In genomic region chr1:164589961-164590507, GRCh38 we compare ENCODE assay signal across 2 cellular contexts.
TF ChIP-seq lines count a peak whose summit lies in the region.

No MANE protein-coding gene starts in this region.

TF ChIP-seq in GM23338, 12 proteins besides CTCF, POLR2A, EP300 and RAD21 (continued from another document):
- peak; percentile 11 for TF ChIP-seq REST (IDR thresholded peaks at IDR 0.05; ENCODE audit: unreplicated experiment)

TF ChIP-seq in WTC11, 78 proteins besides CTCF, POLR2A, EP300 and RAD21 (continued from another document):
- TF ChIP-seq, protein P1, sequence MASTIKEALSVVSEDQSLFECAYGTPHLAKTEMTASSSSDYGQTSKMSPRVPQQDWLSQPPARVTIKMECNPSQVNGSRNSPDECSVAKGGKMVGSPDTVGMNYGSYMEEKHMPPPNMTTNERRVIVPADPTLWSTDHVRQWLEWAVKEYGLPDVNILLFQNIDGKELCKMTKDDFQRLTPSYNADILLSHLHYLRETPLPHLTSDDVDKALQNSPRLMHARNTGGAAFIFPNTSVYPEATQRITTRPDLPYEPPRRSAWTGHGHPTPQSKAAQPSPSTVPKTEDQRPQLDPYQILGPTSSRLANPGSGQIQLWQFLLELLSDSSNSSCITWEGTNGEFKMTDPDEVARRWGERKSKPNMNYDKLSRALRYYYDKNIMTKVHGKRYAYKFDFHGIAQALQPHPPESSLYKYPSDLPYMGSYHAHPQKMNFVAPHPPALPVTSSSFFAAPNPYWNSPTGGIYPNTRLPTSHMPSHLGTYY (CRISPR knock-in tag; IDR thresholded peaks at IDR 0.05): no peak
- TF ChIP-seq ETV6 (CRISPR knock-in tag; IDR thresholded peaks at IDR 0.05): no peak
- TF ChIP-seq, protein P2, sequence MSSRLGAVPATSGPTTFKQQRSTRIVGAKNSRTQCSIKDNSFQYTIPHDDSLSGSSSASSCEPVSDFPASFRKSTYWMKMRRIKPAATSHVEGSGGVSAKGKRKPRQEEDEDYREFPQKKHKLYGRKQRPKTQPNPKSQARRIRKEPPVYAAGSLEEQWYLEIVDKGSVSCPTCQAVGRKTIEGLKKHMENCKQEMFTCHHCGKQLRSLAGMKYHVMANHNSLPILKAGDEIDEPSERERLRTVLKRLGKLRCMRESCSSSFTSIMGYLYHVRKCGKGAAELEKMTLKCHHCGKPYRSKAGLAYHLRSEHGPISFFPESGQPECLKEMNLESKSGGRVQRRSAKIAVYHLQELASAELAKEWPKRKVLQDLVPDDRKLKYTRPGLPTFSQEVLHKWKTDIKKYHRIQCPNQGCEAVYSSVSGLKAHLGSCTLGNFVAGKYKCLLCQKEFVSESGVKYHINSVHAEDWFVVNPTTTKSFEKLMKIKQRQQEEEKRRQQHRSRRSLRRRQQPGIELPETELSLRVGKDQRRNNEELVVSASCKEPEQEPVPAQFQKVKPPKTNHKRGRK (CRISPR knock-in tag; IDR thresholded peaks at IDR 0.05; ENCODE audit: borderline replicate concordance): no peak
- TF ChIP-seq GABPB1 (CRISPR knock-in tag; IDR thresholded peaks at IDR 0.05): no peak
- TF ChIP-seq NFYB (CRISPR knock-in tag; conservative IDR thresholded peaks at IDR 0.05; ENCODE audit: low read depth): no peak
- no peak for TF ChIP-seq ZNF317 (CRISPR knock-in tag; IDR thresholded peaks at IDR 0.05; ENCODE audit: borderline replicate concordance, low read depth)
- TF ChIP-seq RELA (CRISPR knock-in tag; IDR thresholded peaks at IDR 0.05; ENCODE audit: borderline replicate concordance): no peak
- no peak for TF ChIP-seq ZNF138 (CRISPR knock-in tag; conservative IDR thresholded peaks at IDR 0.05)
- TF ChIP-seq, protein P3, sequence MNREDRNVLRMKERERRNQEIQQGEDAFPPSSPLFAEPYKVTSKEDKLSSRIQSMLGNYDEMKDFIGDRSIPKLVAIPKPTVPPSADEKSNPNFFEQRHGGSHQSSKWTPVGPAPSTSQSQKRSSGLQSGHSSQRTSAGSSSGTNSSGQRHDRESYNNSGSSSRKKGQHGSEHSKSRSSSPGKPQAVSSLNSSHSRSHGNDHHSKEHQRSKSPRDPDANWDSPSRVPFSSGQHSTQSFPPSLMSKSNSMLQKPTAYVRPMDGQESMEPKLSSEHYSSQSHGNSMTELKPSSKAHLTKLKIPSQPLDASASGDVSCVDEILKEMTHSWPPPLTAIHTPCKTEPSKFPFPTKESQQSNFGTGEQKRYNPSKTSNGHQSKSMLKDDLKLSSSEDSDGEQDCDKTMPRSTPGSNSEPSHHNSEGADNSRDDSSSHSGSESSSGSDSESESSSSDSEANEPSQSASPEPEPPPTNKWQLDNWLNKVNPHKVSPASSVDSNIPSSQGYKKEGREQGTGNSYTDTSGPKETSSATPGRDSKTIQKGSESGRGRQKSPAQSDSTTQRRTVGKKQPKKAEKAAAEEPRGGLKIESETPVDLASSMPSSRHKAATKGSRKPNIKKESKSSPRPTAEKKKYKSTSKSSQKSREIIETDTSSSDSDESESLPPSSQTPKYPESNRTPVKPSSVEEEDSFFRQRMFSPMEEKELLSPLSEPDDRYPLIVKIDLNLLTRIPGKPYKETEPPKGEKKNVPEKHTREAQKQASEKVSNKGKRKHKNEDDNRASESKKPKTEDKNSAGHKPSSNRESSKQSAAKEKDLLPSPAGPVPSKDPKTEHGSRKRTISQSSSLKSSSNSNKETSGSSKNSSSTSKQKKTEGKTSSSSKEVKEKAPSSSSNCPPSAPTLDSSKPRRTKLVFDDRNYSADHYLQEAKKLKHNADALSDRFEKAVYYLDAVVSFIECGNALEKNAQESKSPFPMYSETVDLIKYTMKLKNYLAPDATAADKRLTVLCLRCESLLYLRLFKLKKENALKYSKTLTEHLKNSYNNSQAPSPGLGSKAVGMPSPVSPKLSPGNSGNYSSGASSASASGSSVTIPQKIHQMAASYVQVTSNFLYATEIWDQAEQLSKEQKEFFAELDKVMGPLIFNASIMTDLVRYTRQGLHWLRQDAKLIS (CRISPR knock-in tag; IDR thresholded peaks at IDR 0.05; ENCODE audit: borderline replicate concordance): no peak
- TF ChIP-seq NR2C2 (CRISPR knock-in tag; IDR thresholded peaks at IDR 0.05): no peak
- peak; percentile 62; the same call in 1 of the 2 replicates for TF ChIP-seq ZNF423 (CRISPR knock-in tag; IDR thresholded peaks at IDR 0.05)
- no peak for TF ChIP-seq NR1H2 (CRISPR knock-in tag; IDR thresholded peaks at IDR 0.05)
- no peak for TF ChIP-seq MXD4 (CRISPR knock-in tag; IDR thresholded peaks at IDR 0.05; ENCODE audit: borderline replicate concordance)
- TF ChIP-seq GTF2I (CRISPR knock-in tag; conservative IDR thresholded peaks at IDR 0.05): peak; percentile 81
- TF ChIP-seq ESRRA (CRISPR knock-in tag; IDR thresholded peaks at IDR 0.05; ENCODE audit: borderline replicate concordance): no peak
- TF ChIP-seq ZNF121 (CRISPR knock-in tag; IDR thresholded peaks at IDR 0.05): peak; percentile 99
- TF ChIP-seq, protein P4, sequence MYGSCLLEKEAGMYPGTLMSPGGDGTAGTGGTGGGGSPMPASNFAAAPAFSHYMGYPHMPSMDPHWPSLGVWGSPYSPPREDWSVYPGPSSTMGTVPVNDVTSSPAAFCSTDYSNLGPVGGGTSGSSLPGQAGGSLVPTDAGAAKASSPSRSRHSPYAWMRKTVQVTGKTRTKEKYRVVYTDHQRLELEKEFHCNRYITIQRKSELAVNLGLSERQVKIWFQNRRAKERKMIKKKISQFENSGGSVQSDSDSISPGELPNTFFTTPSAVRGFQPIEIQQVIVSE (CRISPR knock-in tag; IDR thresholded peaks at IDR 0.05; ENCODE audit: borderline replicate concordance): no peak
- TF ChIP-seq ZNF232 (CRISPR knock-in tag; IDR thresholded peaks at IDR 0.05): no peak
- no peak for TF ChIP-seq HMGA2 (CRISPR knock-in tag; IDR thresholded peaks at IDR 0.05)
- TF ChIP-seq E2F4 (CRISPR knock-in tag; IDR thresholded peaks at IDR 0.05; ENCODE audit: borderline replicate concordance, low read depth): no peak
- peak; percentile 85; the same call in 1 of the 2 replicates for TF ChIP-seq FOXP4 (CRISPR knock-in tag; IDR thresholded peaks at IDR 0.05)
- no peak for TF ChIP-seq SMAD4 (CRISPR knock-in tag; IDR thresholded peaks at IDR 0.05)
- no peak for TF ChIP-seq ZNF671 (CRISPR knock-in tag; IDR thresholded peaks at IDR 0.05)
- no peak for TF ChIP-seq ATF2 (CRISPR knock-in tag; IDR thresholded peaks at IDR 0.05; ENCODE audit: borderline replicate concordance, low read depth)
- no peak for TF ChIP-seq ARID4B (CRISPR knock-in tag; IDR thresholded peaks at IDR 0.05; ENCODE audit: borderline replicate concordance)
- TF ChIP-seq TEAD4 (CRISPR knock-in tag; IDR thresholded peaks at IDR 0.05): no peak
